8 cellular contexts compared by ENCODE assay signal in genomic region chr22:36386351-36386899, GRCh38. TPM values are rescaled to one million over a fixed set of nuclear protein-coding genes. Genes with fewer than 3 reads are reported as not detected.
A peak's percentile ranks its signal among the peaks of the same experiment; 100 is the strongest.
DNase-seq lines count a peak whose midpoint lies in the region; ATAC-seq, FAIRE-seq and TF ChIP-seq lines count a peak whose summit lies in the region.
"Had no signal": no experiment of that assay in that cellular context is flagged by ENCODE, and none has a peak within 500 bp of the region (broad histone marks: within the 10 kb centered on the region; RNA-seq: fewer than 3 reads in every experiment).

No MANE protein-coding gene starts in this region.

- no peaks in the 10 kb centered on the region for H3K9me2 ChIP-seq in OCI-LY1 (ENCODE audit: low read depth, low read length)

- DNase-seq in body of pancreas = no peak
- DNase-seq in keratinocyte (ENCODE audit: low read depth, low spot score) = no peak
- peak; percentile 73 for DNase-seq in stimulated activated CD4-positive, alpha-beta T cell treated with anti-CD3 and anti-CD28 coated beads, Interleukin-15, amount 100 ng/mL, for 24 hours
- no peak for DNase-seq in GDM1 (lab: John Stamatoyannopoulos, UW)

- H3K27me3 ChIP-seq in OCI-LY1 (ENCODE audit: insufficient read depth, low read length) (no peaks in the 10 kb centered on the region), body of pancreas (no peaks in the 10 kb centered on the region), keratinocyte (ENCODE audit: control insufficient read depth, extremely low read depth, insufficient read depth, low read length) (no peaks in the 10 kb centered on the region)

- dilution Hi-C loops in keratinocyte (cut with MboI; ENCODE audit: extremely low pct_ligation_motif_present, low sequenced_read_pairs) = no loop called here

- no peak for FAIRE-seq in keratinocyte (lab: Jason Lieb, UNC)
- FAIRE-seq: colon had no signal

- H3K27ac ChIP-seq in OCI-LY1 (ENCODE audit: low read depth, low read length, poor library complexity, severe bottlenecking) = peak overlapping the region; percentile 94
- peak overlapping the region; percentile 100 for H3K27ac ChIP-seq in body of pancreas
- peak overlapping the region; percentile 97 for H3K27ac ChIP-seq in keratinocyte (ENCODE audit: control insufficient read depth, insufficient read depth, low read length)

- H3K4me3 ChIP-seq in GM12875 (ENCODE audit: low read depth, low read length) (peak overlapping the region; percentile 97), OCI-LY1 (ENCODE audit: low read depth, low read length, poor library complexity, severe bottlenecking) (peak overlapping the region; percentile 79), body of pancreas (peak overlapping the region; percentile 59 to 86), keratinocyte (ENCODE audit: control insufficient read depth in 2 of 3, extremely low read depth in 1 of 3, insufficient read depth in 2 of 3, low read depth in 1 of 3, low read length in 3 of 3) (peak overlapping the region; percentile 86 to 99 (median 98))

- WGBS in body of pancreas, 2 donors = 0 to 2% methylated on average over 10 to 18 of the region's 18 CpGs

- H3F3A ChIP-seq in OCI-LY1 (ENCODE audit: insufficient read depth, low read length) = peaks cover 10% of the 10 kb centered on the region; the same call in 1 of the 2 replicates

- H3K36me3 ChIP-seq in OCI-LY1 (ENCODE audit: insufficient read depth, low read length) (peaks cover 24% of the 10 kb centered on the region; the same call in 1 of the 2 replicates), body of pancreas (replicated peaks in 1 of 2; ENCODE audit: insufficient read depth in 1 of 2, low read depth in 2 of 2) (no peaks in the 10 kb centered on the region), keratinocyte (ENCODE audit: control insufficient read depth in 2 of 2, extremely low read depth in 1 of 2, insufficient read depth in 2 of 2, low read length in 2 of 2) (peaks cover 14 to 39% of the 10 kb centered on the region in 2 experiments)

- TF ChIP-seq CTCF in GM12875 (IDR thresholded peaks at IDR 0.05; ENCODE audit: borderline replicate concordance, insufficient read depth, low read depth, low read length) (0 out of 2 replicates have a peak, but pooled peaks have one; percentile 3), OCI-LY1 (IDR thresholded peaks at IDR 0.05; ENCODE audit: low read length) (no peak), body of pancreas (IDR thresholded peaks at IDR 0.05) (no peak), keratinocyte (optimal IDR thresholded peaks at IDR 0.05 in 1 of 3, IDR thresholded peaks at IDR 0.05 in 1 of 3, conservative IDR thresholded peaks at IDR 0.05 in 1 of 3; ENCODE audit: extremely low read depth in 1 of 3, insufficient read depth in 2 of 3, low read length in 3 of 3) (no peak)

- intact Hi-C loops in body of pancreas (cut with DNase I) = no loop called here

- peaks cover 43% of the 10 kb centered on the region for H3K79me2 ChIP-seq in OCI-LY1 (ENCODE audit: insufficient read depth, low read length)
- peaks cover 64% of the 10 kb centered on the region for H3K79me2 ChIP-seq in keratinocyte (ENCODE audit: control insufficient read depth, insufficient read depth, low read length)

- ATAC-seq in HG02571 (IDR thresholded peaks at IDR 0.05; ENCODE audit: unreplicated experiment) (peak; percentile 25), body of pancreas (peak; percentile 2)

- H3K4me1 ChIP-seq in OCI-LY1 (ENCODE audit: insufficient read depth, low read length, severe bottlenecking) (peaks cover 60% of the 10 kb centered on the region), body of pancreas (peaks cover 46% of the 10 kb centered on the region), keratinocyte (ENCODE audit: control insufficient read depth, extremely low read depth, insufficient read depth, low read length) (peaks cover 38% of the 10 kb centered on the region)

- peak; percentile 83 to 96 (median 93) for TF ChIP-seq POLR2A in body of pancreas (IDR thresholded peaks at IDR 0.05)

- H3K9me1 ChIP-seq in keratinocyte (ENCODE audit: control insufficient read depth, extremely low read depth, insufficient read depth, low read length) = peaks cover 2% of the 10 kb centered on the region

- H3K9me3 ChIP-seq in OCI-LY1 (ENCODE audit: low read length) (no peaks in the 10 kb centered on the region), body of pancreas (no peaks in the 10 kb centered on the region), keratinocyte (ENCODE audit: control insufficient read depth, low read depth, low read length) (no peaks in the 10 kb centered on the region)

- H3K9ac ChIP-seq in OCI-LY1 (ENCODE audit: low read length) (peak overlapping the region; percentile 79), keratinocyte (ENCODE audit: control insufficient read depth, extremely low read depth, insufficient read depth, low read length) (peak overlapping the region; percentile 96)

- peak overlapping the region; percentile 87 for H3K4me2 ChIP-seq in OCI-LY1 (ENCODE audit: low read length)
- H3K4me2 ChIP-seq in keratinocyte (ENCODE audit: control insufficient read depth, extremely low read depth, insufficient read depth, low read depth, low read length) = peak overlapping the region; percentile 99

- no peak overlapping the region for H2AFZ ChIP-seq in OCI-LY1 (ENCODE audit: low read length)
- H2AFZ ChIP-seq in keratinocyte (ENCODE audit: control insufficient read depth, low read length) = no peak overlapping the region

- H4K20me1 ChIP-seq in OCI-LY1 (ENCODE audit: insufficient read depth, low read length) (no peaks in the 10 kb centered on the region), keratinocyte (ENCODE audit: control insufficient read depth, extremely low read depth, insufficient read depth, low read length) (peaks cover 49% of the 10 kb centered on the region)

RNA-seq across cellular contexts. Expression of gene MYH9, which starts 1.3 kb away (rescaled TPM):
- total RNA-seq in body of pancreas = 100 to 1,000 TPM; 294 to 323 TPM
- 277 to 489 TPM (median 351 TPM) in 3 replicates for polyA plus RNA-seq in keratinocyte
- 526 TPM for polyA plus RNA-seq in keratinocyte (2011; ENCODE audit: low read depth)
- 357 and 388 TPM in 2 replicates for polyA plus RNA-seq in keratinocyte (2011; cell fraction: cytosol; rRNA removed)
- 864 and 995 TPM in 2 replicates for polyA plus RNA-seq in keratinocyte (2011; cell fraction: nucleus; rRNA removed)
- 168 and 903 TPM in 2 replicates for polyA plus RNA-seq in keratinocyte (2012; ENCODE audit: low replicate concordance)
- 752 to 1,882 TPM (median 1,066 TPM) in 3 replicates for polyA minus RNA-seq in keratinocyte
- 461 TPM for polyA minus RNA-seq in keratinocyte (2011; cell fraction: cytosol; rRNA and poly(A)+ RNA removed)
- 623 and 1,627 TPM in 2 replicates for polyA minus RNA-seq in keratinocyte (2011; cell fraction: nucleus; rRNA and poly(A)+ RNA removed)
